ENCODE assay signal across 15 cellular contexts in the genomic region with DNA sequence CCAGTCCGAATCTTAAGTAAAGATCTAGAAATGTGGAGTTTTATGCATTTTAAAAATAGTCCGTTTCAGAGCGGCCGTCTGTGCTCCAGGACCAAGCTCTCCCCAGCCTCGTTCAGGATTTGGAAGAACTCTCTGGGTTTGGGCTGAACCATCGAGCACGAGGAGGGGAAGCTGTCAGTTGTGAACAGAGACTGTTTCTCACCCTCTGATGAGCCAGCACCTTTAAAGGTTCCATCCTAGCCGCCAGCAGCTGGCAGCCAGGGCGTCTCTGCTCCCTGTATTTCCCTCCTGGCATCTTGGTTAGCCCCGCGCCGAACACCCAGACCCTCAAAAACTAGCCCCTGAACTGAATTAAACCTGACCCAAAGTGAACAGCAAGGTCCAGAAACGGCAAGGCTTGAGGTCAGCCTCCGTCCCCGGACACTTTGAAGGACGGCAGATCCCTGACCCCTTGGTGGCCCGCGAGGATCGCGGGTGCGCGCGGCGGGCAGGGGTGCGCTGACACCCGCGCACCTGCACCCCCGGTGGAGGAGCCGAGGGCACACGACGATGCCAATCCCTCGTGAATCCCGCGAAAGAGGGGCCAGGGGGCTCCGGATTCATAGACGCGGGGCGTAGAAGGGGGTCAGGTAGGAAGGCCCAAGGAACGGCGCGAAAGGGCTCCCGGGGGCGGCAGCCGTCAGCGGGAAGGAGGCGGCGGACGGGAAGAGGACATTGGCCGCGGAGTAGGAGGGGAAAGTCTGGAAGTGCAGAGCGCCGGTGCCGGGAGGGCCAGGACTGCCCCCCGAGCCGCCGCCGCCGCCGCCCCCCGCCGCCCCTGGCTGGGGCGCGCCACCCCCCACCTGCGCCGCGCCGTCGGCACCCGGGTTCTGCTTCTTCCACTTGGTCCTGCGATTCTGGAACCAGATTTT. TPM values are rescaled to one million over a fixed set of nuclear protein-coding genes. Genes with fewer than 3 reads are reported as not detected.
DNase-seq lines count a peak whose midpoint lies in the region; ATAC-seq and TF ChIP-seq lines count a peak whose summit lies in the region.
"Had no signal": no experiment of that assay in that cellular context is flagged by ENCODE, and none has a peak within 500 bp of the region (broad histone marks: within the 10 kb centered on the region; RNA-seq: fewer than 3 reads in every experiment).

No MANE protein-coding gene starts in this region.

- no peak overlapping the region for H2BK120ac ChIP-seq in mesendoderm (ENCODE audit: low read depth, low read length)

- H3K79me1 ChIP-seq in mesendoderm (ENCODE audit: low read length) = peaks cover 5% of the 10 kb centered on the region

- H3K23ac ChIP-seq in mesendoderm (ENCODE audit: low read length) = no peak overlapping the region

- peak overlapping the region; percentile 84 for H3K9ac ChIP-seq in mesendoderm (ENCODE audit: low read length)

- H3K4me1 ChIP-seq in mesendoderm (ENCODE audit: control insufficient read depth, low read depth, low read length) = peaks cover 5% of the 10 kb centered on the region

- no peak for ATAC-seq in activated T-cell treated with anti-CD3 and anti-CD28 coated beads, Interleukin-2, amount 50 U/mL, for 72 hours (replicated peaks in 1 of 2)
- no peak for ATAC-seq in activated T-cell treated with anti-CD3 and anti-CD28 coated beads, Interleukin-2, amount 50 U/mL, for 4 hours
- no peak for ATAC-seq in stimulated activated memory B cell treated with anti-CD40 and anti-IgM and Interleukin-4, amounts not matched to agents 10 μg/mL and 1 μg/mL and 100 μg/mL, for 72 hours
- ATAC-seq: lower lobe of right lung had no signal

- no peak overlapping the region for H3K4ac ChIP-seq in mesendoderm (ENCODE audit: low read depth, low read length)

- H3K18ac ChIP-seq in mesendoderm (ENCODE audit: low read length) = no peak overlapping the region

- H3K4me3 ChIP-seq in dorsolateral prefrontal cortex (peak overlapping the region in 40 of 59 donors; percentile 13 to 61 (median 34)), mesendoderm (ENCODE audit: low read length) (peak overlapping the region; percentile 46)
- H3K4me3 ChIP-seq: lower lobe of right lung, MG63 had no signal

- H3K36me3 Mint-ChIP-seq in activated T-cell treated with anti-CD3 and anti-CD28 coated beads, Interleukin-2, amount 50 U/mL, for 72 hours (ENCODE audit: insufficient read depth in 2 of 2) = peaks cover 0 to 3% of the 10 kb centered on the region in 2 donors
- H3K36me3 Mint-ChIP-seq in activated T-cell treated with anti-CD3 and anti-CD28 coated beads, Interleukin-2, amount 50 U/mL, for 4 hours (ENCODE audit: insufficient read depth) = no peaks in the 10 kb centered on the region
- H3K36me3 Mint-ChIP-seq in stimulated activated memory B cell treated with anti-CD40 and anti-IgM and Interleukin-4, amounts not matched to agents 10 μg/mL and 1 μg/mL and 100 μg/mL, for 72 hours = no peaks in the 10 kb centered on the region

- DNase-seq in activated T-cell treated with anti-CD3 and anti-CD28 coated beads, Interleukin-2, amount 50 U/mL, for 72 hours = no peak
- DNase-seq in activated T-cell treated with anti-CD3 and anti-CD28 coated beads, Interleukin-2, amount 50 U/mL, for 4 hours = no peak
- peak in 1 of 10 donors; percentile 29 for DNase-seq in dorsolateral prefrontal cortex
- peak; percentile 48 for DNase-seq in mesendoderm
- DNase-seq in NCI-H774 (lab: John Stamatoyannopoulos, UW) = no peak
- no peak for DNase-seq in NCI-H2171 (lab: John Stamatoyannopoulos, UW)
- DNase-seq in SK-N-DZ (ENCODE audit: low spot score) = no peak
- DNase-seq: lower lobe of right lung, MG63, OCI-M1, T-helper 2 cell had no signal

- peak overlapping the region; percentile 79 for H3K4me2 ChIP-seq in mesendoderm (ENCODE audit: low read length)

- H2BK15ac ChIP-seq in mesendoderm (replicated peaks; ENCODE audit: low read depth) = no peak overlapping the region

- TF ChIP-seq CTCF in dorsolateral prefrontal cortex (IDR thresholded peaks at IDR 0.05 in 54 of 56, conservative IDR thresholded peaks at IDR 0.05 in 2 of 56; ENCODE audit: low read depth in 1 of 56, partially characterized antibody in 56 of 56) = no peak

- H3K9me3 Mint-ChIP-seq in activated T-cell treated with anti-CD3 and anti-CD28 coated beads, Interleukin-2, amount 50 U/mL, for 72 hours = no peaks in the 10 kb centered on the region
- no peaks in the 10 kb centered on the region for H3K9me3 Mint-ChIP-seq in activated T-cell treated with anti-CD3 and anti-CD28 coated beads, Interleukin-2, amount 50 U/mL, for 4 hours
- no peaks in the 10 kb centered on the region for H3K9me3 Mint-ChIP-seq in stimulated activated memory B cell treated with anti-CD40 and anti-IgM and Interleukin-4, amounts not matched to agents 10 μg/mL and 1 μg/mL and 100 μg/mL, for 72 hours

- H2AK5ac ChIP-seq in mesendoderm (ENCODE audit: low read length) = no peak overlapping the region

- peaks cover 23% of the 10 kb centered on the region for H3K79me2 ChIP-seq in mesendoderm (ENCODE audit: control insufficient read depth, insufficient read depth, low read length)

- no peak overlapping the region for H3K27ac ChIP-seq in dorsolateral prefrontal cortex
- no peak overlapping the region for H3K27ac ChIP-seq in mesendoderm (ENCODE audit: low read depth, low read length)
- H3K27ac ChIP-seq: lower lobe of right lung, tibial nerve had no signal

- H3K56ac ChIP-seq in mesendoderm (ENCODE audit: low read length) = peak overlapping the region; percentile 88

- intact Hi-C loops in dorsolateral prefrontal cortex (cut with DNase I) = no loop called here

- no peaks in the 10 kb centered on the region for H3K36me3 ChIP-seq in mesendoderm (ENCODE audit: control insufficient read depth, insufficient read depth, low read length)
- H3K36me3 ChIP-seq: lower lobe of right lung, MG63, tibial nerve had no signal

- peaks cover 21% of the 10 kb centered on the region for H3K4me1 Mint-ChIP-seq in activated T-cell treated with anti-CD3 and anti-CD28 coated beads, Interleukin-2, amount 50 U/mL, for 72 hours (ENCODE audit: low read depth)
- peaks cover 24% of the 10 kb centered on the region for H3K4me1 Mint-ChIP-seq in activated T-cell treated with anti-CD3 and anti-CD28 coated beads, Interleukin-2, amount 50 U/mL, for 4 hours (ENCODE audit: low read depth)
- peaks cover 32% of the 10 kb centered on the region for H3K4me1 Mint-ChIP-seq in stimulated activated memory B cell treated with anti-CD40 and anti-IgM and Interleukin-4, amounts not matched to agents 10 μg/mL and 1 μg/mL and 100 μg/mL, for 72 hours

- H4K5ac ChIP-seq in mesendoderm (ENCODE audit: low read length) = no peak overlapping the region

- H3K27me3 ChIP-seq in dorsolateral prefrontal cortex (peaks cover 0 to 91% (median 47%) of the 10 kb centered on the region in 45 donors), mesendoderm (ENCODE audit: insufficient read depth, low read length, poor library complexity) (no peaks in the 10 kb centered on the region)

- H4K8ac ChIP-seq in mesendoderm (ENCODE audit: low read depth, low read length) = no peak overlapping the region

- peaks cover 72% of the 10 kb centered on the region for H3K27me3 Mint-ChIP-seq in activated T-cell treated with anti-CD3 and anti-CD28 coated beads, Interleukin-2, amount 50 U/mL, for 72 hours (ENCODE audit: low read depth)
- peaks cover 68% of the 10 kb centered on the region for H3K27me3 Mint-ChIP-seq in activated T-cell treated with anti-CD3 and anti-CD28 coated beads, Interleukin-2, amount 50 U/mL, for 4 hours (ENCODE audit: low read depth)
- H3K27me3 Mint-ChIP-seq in stimulated activated memory B cell treated with anti-CD40 and anti-IgM and Interleukin-4, amounts not matched to agents 10 μg/mL and 1 μg/mL and 100 μg/mL, for 72 hours = peaks cover 64% of the 10 kb centered on the region

- no CpG with 5 or more reads among the region's 70 CpGs for WGBS in mesendoderm (ENCODE audit: extremely low coverage, insufficient coverage, low lambda C conversion rate)

- peak overlapping the region; percentile 65 for H3K4me3 Mint-ChIP-seq in activated T-cell treated with anti-CD3 and anti-CD28 coated beads, Interleukin-2, amount 50 U/mL, for 72 hours
- H3K4me3 Mint-ChIP-seq in activated T-cell treated with anti-CD3 and anti-CD28 coated beads, Interleukin-2, amount 50 U/mL, for 4 hours = no peak overlapping the region
- peak overlapping the region; percentile 36 for H3K4me3 Mint-ChIP-seq in stimulated activated memory B cell treated with anti-CD40 and anti-IgM and Interleukin-4, amounts not matched to agents 10 μg/mL and 1 μg/mL and 100 μg/mL, for 72 hours

- no peak overlapping the region for H2BK5ac ChIP-seq in mesendoderm (ENCODE audit: low read length)

- H3K27ac Mint-ChIP-seq in activated T-cell treated with anti-CD3 and anti-CD28 coated beads, Interleukin-2, amount 50 U/mL, for 72 hours = no peak overlapping the region
- H3K27ac Mint-ChIP-seq in stimulated activated memory B cell treated with anti-CD40 and anti-IgM and Interleukin-4, amounts not matched to agents 10 μg/mL and 1 μg/mL and 100 μg/mL, for 72 hours = no peak overlapping the region

RNA-seq across cellular contexts. Expression of a gene that starts 2.8 kb away (rescaled TPM):
- not detected for total RNA-seq in activated T-cell treated with anti-CD3 and anti-CD28 coated beads, Interleukin-2, amount 50 U/mL, for 72 hours
- not detected for total RNA-seq in activated T-cell treated with anti-CD3 and anti-CD28 coated beads, Interleukin-2, amount 50 U/mL, for 4 hours
- 1 to 10 TPM in 21 of 120 experiments, under 1 TPM in 99; 0.14 to 1.9 (median 0.59) TPM for total RNA-seq in dorsolateral prefrontal cortex
- 53.0 TPM for polyA plus RNA-seq in mesendoderm (2013, experiment 1 of 2)
- polyA plus RNA-seq in mesendoderm (2013, experiment 2 of 2) = 54.5 TPM
- not detected in 2 replicates for polyA plus RNA-seq in SK-N-DZ (2014; cell fraction: cytosol; rRNA removed)
- not detected in 2 replicates for polyA plus RNA-seq in SK-N-DZ (2014; cell fraction: nucleus; rRNA removed)
- total RNA-seq: dermis microvascular lymphatic vessel endothelial cell, lower lobe of right lung, pulmonary artery endothelial cell, tibial nerve had no signal

RNA-seq across cellular contexts. Expression of a gene that starts 14.5 kb away (rescaled TPM):
- total RNA-seq in activated T-cell treated with anti-CD3 and anti-CD28 coated beads, Interleukin-2, amount 50 U/mL, for 72 hours = 10 to 100 TPM in 1 of 2 donors, 1 to 10 TPM in 1; 8.7 to 13.5 TPM
- total RNA-seq in activated T-cell treated with anti-CD3 and anti-CD28 coated beads, Interleukin-2, amount 50 U/mL, for 4 hours = 1 to 10 TPM; 2.5 to 3.3 (median 3.2) TPM
- 100 to 1,000 TPM in 93 of 120 experiments, 10 to 100 TPM in 27; 62.4 to 585 (median 134) TPM for total RNA-seq in dorsolateral prefrontal cortex
- 8.5 TPM for polyA plus RNA-seq in mesendoderm (2013, experiment 1 of 2)
- 8.8 TPM for polyA plus RNA-seq in mesendoderm (2013, experiment 2 of 2)
- 0.74 and 3.2 TPM in 2 replicates for polyA plus RNA-seq in SK-N-DZ (2014; cell fraction: cytosol; rRNA removed)
- 0.95 and 2.2 TPM in 2 replicates for polyA plus RNA-seq in SK-N-DZ (2014; cell fraction: nucleus; rRNA removed)

RNA-seq across cellular contexts. Expression of a gene that starts 28.4 kb away (rescaled TPM):
- 10 to 100 TPM; 29.5 to 34.3 TPM for total RNA-seq in activated T-cell treated with anti-CD3 and anti-CD28 coated beads, Interleukin-2, amount 50 U/mL, for 72 hours
- 10 to 100 TPM; 42.9 to 50.5 (median 46.8) TPM for total RNA-seq in activated T-cell treated with anti-CD3 and anti-CD28 coated beads, Interleukin-2, amount 50 U/mL, for 4 hours
- total RNA-seq in dorsolateral prefrontal cortex = 100 to 1,000 TPM in 115 of 120 experiments, 10 to 100 TPM in 5; 79.4 to 200 (median 151) TPM
- 98.1 TPM for polyA plus RNA-seq in mesendoderm (2013, experiment 1 of 2)
- 97.6 TPM for polyA plus RNA-seq in mesendoderm (2013, experiment 2 of 2)
- polyA plus RNA-seq in SK-N-DZ (2014; cell fraction: cytosol; rRNA removed) = 110 and 123 TPM in 2 replicates
- 54.2 and 72.8 TPM in 2 replicates for polyA plus RNA-seq in SK-N-DZ (2014; cell fraction: nucleus; rRNA removed)

Comparison
In these comparisons a context has a peak if more than half of its experiments do, and no peak if none do; other contexts are left out.
1. RNA of a gene that starts 14.5 kb away (total RNA-seq): 62.4 to 585 TPM in dorsolateral prefrontal cortex; 8.7 to 13.5 TPM in activated T-cell treated with anti-CD3 and anti-CD28 coated beads, Interleukin-2, amount 50 U/mL, for 72 hours and 2.5 to 3.3 TPM in activated T-cell treated with anti-CD3 and anti-CD28 coated beads, Interleukin-2, amount 50 U/mL, for 4 hours; every median in the first group is over 4 times any median in the second.